In genomic region chrX:39749135-39749534, GRCh38 we compare ENCODE assay signal across 14 cellular contexts.
DNase-seq lines count a peak whose midpoint lies in the region; ATAC-seq and TF ChIP-seq lines count a peak whose summit lies in the region.
"Had no signal": no experiment of that assay in that cellular context is flagged by ENCODE, and none has a peak within 500 bp of the region (broad histone marks: within the 10 kb centered on the region; RNA-seq: fewer than 3 reads in every experiment).

No MANE protein-coding gene starts in this region.

- TF ChIP-seq POLR2A in prostate gland (IDR thresholded peaks at IDR 0.05), result no peak

- ATAC-seq in left cardiac atrium (peak; percentile 21 to 43), aorta (ENCODE audit: low FRiP score) (peak; percentile 60), GM18502 (IDR thresholded peaks at IDR 0.05; ENCODE audit: poor library complexity, unreplicated experiment) (no peak), GM21529 (IDR thresholded peaks at IDR 0.05; ENCODE audit: unreplicated experiment) (no peak)

- H3K27me3 ChIP-seq in left ventricle myocardium inferior (ENCODE audit: low read depth) (no peaks in the 10 kb centered on the region), prostate gland (replicated peaks; ENCODE audit: insufficient read depth) (no peaks in the 10 kb centered on the region), aorta (ENCODE audit: control insufficient read depth in 1 of 2, insufficient read depth in 2 of 2, low read length in 1 of 2) (no peaks in the 10 kb centered on the region)

- H3K4me3 ChIP-seq in left ventricle myocardium inferior, result no peak overlapping the region
- no peak overlapping the region for H3K4me3 ChIP-seq in prostate gland
- H3K4me3 ChIP-seq in aorta (ENCODE audit: low read length in 2 of 2), result no peak overlapping the region
- H3K4me3 ChIP-seq: PC-9 had no signal

- intact Hi-C loops in left cardiac atrium (cut with DNase I) (no loop called here), left ventricle myocardium inferior (cut with micrococcal nuclease) (no loop called here), prostate gland (cut with DNase I) (no loop called here), aorta (cut with DNase I) (no loop called here)

- H3K36me3 ChIP-seq in left ventricle myocardium inferior, result no peaks in the 10 kb centered on the region
- H3K36me3 ChIP-seq in prostate gland, result no peaks in the 10 kb centered on the region
- no peaks in the 10 kb centered on the region for H3K36me3 ChIP-seq in aorta (ENCODE audit: control insufficient read depth in 1 of 2, insufficient read depth in 2 of 2, low read length in 1 of 2)

- no peaks in the 10 kb centered on the region for H3K9me3 ChIP-seq in left ventricle myocardium inferior (replicated peaks)
- no peaks in the 10 kb centered on the region for H3K9me3 ChIP-seq in prostate gland
- H3K9me3 ChIP-seq in aorta (ENCODE audit: control insufficient read depth, low read length), result no peaks in the 10 kb centered on the region

- H3K27ac ChIP-seq in left ventricle myocardium inferior (replicated peaks), result no peak overlapping the region
- H3K27ac ChIP-seq in prostate gland, result no peak overlapping the region
- no peak overlapping the region for H3K27ac ChIP-seq in aorta (ENCODE audit: low read depth in 1 of 2, low read length in 2 of 2)
- H3K27ac ChIP-seq: PC-9, RWPE1 had no signal

- H3K4me1 ChIP-seq in left ventricle myocardium inferior (peaks cover 13% of the 10 kb centered on the region), prostate gland (replicated peaks) (no peaks in the 10 kb centered on the region), aorta (ENCODE audit: control insufficient read depth in 1 of 2, insufficient read depth in 2 of 2, low read length in 2 of 2) (peaks cover 0 to 3% of the 10 kb centered on the region in 2 donors)

- DNase-seq in left cardiac atrium, result no peak
- no peak for DNase-seq in left ventricle myocardium inferior
- peak; percentile 66 for DNase-seq in fibroblast of gingiva (ENCODE audit: low read depth)
- peak; percentile 47 for DNase-seq in prostate gland (ENCODE audit: low spot score)
- DNase-seq in aorta, result peak; percentile 69 to 85
- DNase-seq: DMS79 treated with DMSO at 0.1 percent for 48 hours, NCI-H1048, NCI-H1436 treated with DMSO at 0.1 percent for 48 hours, NCI-H2029, NCI-H526, PC-9 had no signal

- TF ChIP-seq CTCF in left ventricle myocardium inferior (IDR thresholded peaks at IDR 0.05; ENCODE audit: borderline replicate concordance) (no peak), prostate gland (IDR thresholded peaks at IDR 0.05) (no peak)

- WGBS in prostate gland, result 13% methylated on average over 5 of the region's 5 CpGs
- WGBS in aorta, 2 donors, result 5 to 32% methylated on average over 5 of the region's 5 CpGs

Comparison
In these comparisons a context has a peak if more than half of its experiments do, and no peak if none do; other contexts are left out.
1. ATAC-seq: peak in left cardiac atrium (2 of 2) and aorta (single experiment); none in GM18502 (single experiment) and GM21529 (single experiment).
2. DNase-seq: peak in fibroblast of gingiva (single experiment), prostate gland (single experiment) and aorta (2 of 2); none in left cardiac atrium (single experiment) and left ventricle myocardium inferior (single experiment).